8 cellular contexts compared by ENCODE assay signal in genomic region chr3:13451301-13451673, GRCh38. TPM values are rescaled to one million over a fixed set of nuclear protein-coding genes. Genes with fewer than 3 reads are reported as not detected.
DNase-seq lines count a peak whose midpoint lies in the region; ATAC-seq and TF ChIP-seq lines count a peak whose summit lies in the region.

No MANE protein-coding gene starts in this region.

- H3K36me3 ChIP-seq in BE2C (no peaks in the 10 kb centered on the region), iPS-20b (ENCODE audit: insufficient read depth, low read depth, low read length) (no peaks in the 10 kb centered on the region)

- DNase-seq in BE2C (no peak), NCI-H510A treated with DMSO at 0.1 percent for 48 hours (lab: John Stamatoyannopoulos, UW) (peak; percentile 69), cortex of kidney (lab: John Stamatoyannopoulos, UW) (no peak), Ammon's horn (ENCODE audit: low spot score) (no peak)
- DNase-seq in activated naive CD8-positive, alpha-beta T cell treated with anti-CD3 and anti-CD28 coated beads for 36 hours = peak; percentile 41
- DNase-seq in stimulated activated CD4-positive, alpha-beta T cell treated with anti-CD3 and anti-CD28 coated beads, Interleukin-4, amount 100 ng/mL, for 4 hours = peak; percentile 10 to 44

- no peaks in the 10 kb centered on the region for H3K36me3 Mint-ChIP-seq in activated naive CD8-positive, alpha-beta T cell treated with anti-CD3 and anti-CD28 coated beads for 36 hours

- no peaks in the 10 kb centered on the region for H3K4me1 ChIP-seq in BE2C
- H3K4me1 ChIP-seq in iPS-20b (ENCODE audit: insufficient read depth, low read length) = no peaks in the 10 kb centered on the region; the same call in 1 of the 2 replicates

- H3K27ac ChIP-seq in iPS-20b (ENCODE audit: low read length) = no peak overlapping the region

- no peaks in the 10 kb centered on the region for H3K9me3 Mint-ChIP-seq in activated naive CD8-positive, alpha-beta T cell treated with anti-CD3 and anti-CD28 coated beads for 36 hours

- peak overlapping the region; percentile 62 for H3K4me3 ChIP-seq in BE2C (ENCODE audit: low read depth, low read length)
- H3K4me3 ChIP-seq in iPS-20b (ENCODE audit: low read length) = peak overlapping the region; percentile 72

- peak overlapping the region; percentile 87 for H3K27ac Mint-ChIP-seq in activated naive CD8-positive, alpha-beta T cell treated with anti-CD3 and anti-CD28 coated beads for 36 hours

- TF ChIP-seq CTCF in BE2C (IDR thresholded peaks at IDR 0.05; ENCODE audit: low read depth, low read length) = no peak

- H3K9ac ChIP-seq in iPS-20b (ENCODE audit: low read depth, low read length) = peak overlapping the region; percentile 55; the same call in 1 of the 2 replicates

- H3K27me3 ChIP-seq in BE2C (no peaks in the 10 kb centered on the region), iPS-20b (ENCODE audit: insufficient read depth, low read length) (no peaks in the 10 kb centered on the region)

- peak; percentile 5 for ATAC-seq in GM21717 (IDR thresholded peaks at IDR 0.05; ENCODE audit: unreplicated experiment)

- peak overlapping the region; percentile 84 for H3K4me3 Mint-ChIP-seq in activated naive CD8-positive, alpha-beta T cell treated with anti-CD3 and anti-CD28 coated beads for 36 hours

- peaks cover 23% of the 10 kb centered on the region for H3K4me1 Mint-ChIP-seq in activated naive CD8-positive, alpha-beta T cell treated with anti-CD3 and anti-CD28 coated beads for 36 hours

- no peaks in the 10 kb centered on the region for H3K27me3 Mint-ChIP-seq in activated naive CD8-positive, alpha-beta T cell treated with anti-CD3 and anti-CD28 coated beads for 36 hours

- H3K9me3 ChIP-seq in BE2C (no peaks in the 10 kb centered on the region), iPS-20b (ENCODE audit: insufficient read depth, low read depth, low read length) (no peaks in the 10 kb centered on the region)

RNA-seq across cellular contexts. Expression of gene HDAC11, which starts 28.8 kb away (rescaled TPM):
- polyA plus RNA-seq in BE2C (2012; ENCODE audit: insufficient read depth, insufficient read length, low read depth) = 2.4 TPM
- total RNA-seq in activated naive CD8-positive, alpha-beta T cell treated with anti-CD3 and anti-CD28 coated beads for 36 hours = 1 to 10 TPM; 1.6 to 2.7 TPM

RNA-seq across cellular contexts. Expression of gene NUP210, which starts 31.2 kb away (rescaled TPM):
- polyA plus RNA-seq in BE2C (2012; ENCODE audit: insufficient read depth, insufficient read length, low read depth) = 24.3 TPM
- total RNA-seq in activated naive CD8-positive, alpha-beta T cell treated with anti-CD3 and anti-CD28 coated beads for 36 hours = 100 to 1,000 TPM; 127 to 131 TPM

Comparison
In these comparisons a context has a peak if more than half of its experiments do, and no peak if none do; other contexts are left out.
1. DNase-seq: peak in NCI-H510A treated with DMSO at 0.1 percent for 48 hours (single experiment), activated naive CD8-positive, alpha-beta T cell treated with anti-CD3 and anti-CD28 coated beads for 36 hours (single experiment) and stimulated activated CD4-positive, alpha-beta T cell treated with anti-CD3 and anti-CD28 coated beads, Interleukin-4, amount 100 ng/mL, for 4 hours (2 of 2); none in BE2C (single experiment), cortex of kidney (single experiment) and Ammon's horn (single experiment).